9 cellular contexts compared by ENCODE assay signal in genomic region chr3:148319161-148319915, GRCh38.
DNase-seq lines count a peak whose midpoint lies in the region; ATAC-seq, FAIRE-seq and TF ChIP-seq lines count a peak whose summit lies in the region.
"Had no signal": no experiment of that assay in that cellular context is flagged by ENCODE, and none has a peak within 500 bp of the region (broad histone marks: within the 10 kb centered on the region; RNA-seq: fewer than 3 reads in every experiment).

No MANE protein-coding gene starts in this region.

- no peaks in the 10 kb centered on the region for H3K27me3 ChIP-seq in left lung
- no peaks in the 10 kb centered on the region for H3K27me3 ChIP-seq in endodermal cell (ENCODE audit: control insufficient read depth, insufficient read depth, low read length, poor library complexity, severe bottlenecking)

- no peaks in the 10 kb centered on the region for H3K9me3 Mint-ChIP-seq in endodermal cell

- DNase-seq in stimulated activated CD4-positive, alpha-beta T cell treated with anti-CD3 and anti-CD28 coated beads, Interleukin-15, amount 100 ng/mL, for 24 hours = peak; percentile 7
- DNase-seq in stimulated activated CD4-positive, alpha-beta T cell treated with anti-CD3 and anti-CD28 coated beads, Interleukin-4, amount 100 ng/mL, for 4 hours = no peak
- DNase-seq in RCC 7860 (ENCODE audit: low spot score) (peak; percentile 19), left lung (no peak), endodermal cell (no peak), islet precursor cell (no peak)
- no peak for DNase-seq in activated effector memory CD4-positive, alpha-beta T cell treated with Interleukin-2 at 50 U/mL for 16 hours

- H3K4me1 ChIP-seq in left lung (no peaks in the 10 kb centered on the region), endodermal cell (ENCODE audit: control insufficient read depth, insufficient read depth, low read length) (no peaks in the 10 kb centered on the region)

- H3K36me3 ChIP-seq in left lung = no peaks in the 10 kb centered on the region
- no peaks in the 10 kb centered on the region for H3K36me3 ChIP-seq in endodermal cell (ENCODE audit: control insufficient read depth, insufficient read depth, low read length)

- no peak for FAIRE-seq in RCC 7860 (lab: Jason Lieb, UNC)

- H3K27ac Mint-ChIP-seq in endodermal cell = no peak overlapping the region
- H3K27ac Mint-ChIP-seq: activated naive CD4-positive, alpha-beta T cell treated with anti-CD3 and anti-CD28 coated beads, Interleukin-2, amount 50 U/mL, for 72 hours had no signal

- no peak overlapping the region for H3K9ac ChIP-seq in endodermal cell (ENCODE audit: extremely low read depth, low read length, poor library complexity, severe bottlenecking)

- H3K4me3 Mint-ChIP-seq in endodermal cell = no peak overlapping the region

- WGBS in endodermal cell (ENCODE audit: insufficient coverage in 1 of 2, insufficient read length in 1 of 2), 2 experiments = 93% methylated on average over 3 to 6 of the region's 7 CpGs

- no peaks in the 10 kb centered on the region for H3K4me1 Mint-ChIP-seq in endodermal cell

- TF ChIP-seq CTCF in left lung (IDR thresholded peaks at IDR 0.05) = no peak
- no peak for TF ChIP-seq CTCF in endodermal cell (conservative IDR thresholded peaks at IDR 0.05)

- intact Hi-C loops in left lung (cut with DNase I) = no loop called here

- H3K27me3 Mint-ChIP-seq in endodermal cell (ENCODE audit: insufficient read depth) = no peaks in the 10 kb centered on the region

- no peaks in the 10 kb centered on the region for H3K36me3 Mint-ChIP-seq in endodermal cell (ENCODE audit: low read depth)
- H3K36me3 Mint-ChIP-seq: activated naive CD4-positive, alpha-beta T cell treated with anti-CD3 and anti-CD28 coated beads, Interleukin-2, amount 50 U/mL, for 72 hours had no signal

- H3K27ac ChIP-seq in left lung (peak overlapping the region in 1 of 2 donors; percentile 49), endodermal cell (ENCODE audit: low read depth, low read length) (no peak overlapping the region)

- no peaks in the 10 kb centered on the region for H3K9me3 ChIP-seq in left lung
- no peaks in the 10 kb centered on the region for H3K9me3 ChIP-seq in endodermal cell (ENCODE audit: control insufficient read depth, low read length)

- H3K4me3 ChIP-seq in left lung = no peak overlapping the region
- no peak overlapping the region for H3K4me3 ChIP-seq in endodermal cell (ENCODE audit: low read length)

- ATAC-seq in HG02970 (IDR thresholded peaks at IDR 0.05; ENCODE audit: low FRiP score, unreplicated experiment) (peak; percentile 97), left lung (peak; percentile 77)

Comparison
In these comparisons a context has a peak if more than half of its experiments do, and no peak if none do; other contexts are left out.
1. DNase-seq: peak in stimulated activated CD4-positive, alpha-beta T cell treated with anti-CD3 and anti-CD28 coated beads, Interleukin-15, amount 100 ng/mL, for 24 hours (single experiment) and RCC 7860 (single experiment); none in stimulated activated CD4-positive, alpha-beta T cell treated with anti-CD3 and anti-CD28 coated beads, Interleukin-4, amount 100 ng/mL, for 4 hours (0 of 2), left lung (0 of 2), endodermal cell (single experiment), activated effector memory CD4-positive, alpha-beta T cell treated with Interleukin-2 at 50 U/mL for 16 hours (single experiment) and islet precursor cell (single experiment).